In genomic region chr7:45898241-45898640, GRCh38 we compare ENCODE assay signal across 27 cellular contexts. TPM values are rescaled to one million over a fixed set of nuclear protein-coding genes. Genes with fewer than 3 reads are reported as not detected.
"Had no signal": no experiment of that assay in that cellular context is flagged by ENCODE, and none has a peak within 500 bp of the region (broad histone marks: within the 10 kb centered on the region; RNA-seq: fewer than 3 reads in every experiment).

No MANE protein-coding gene starts in this region.

- DNase-seq: activated CD4-positive, alpha-beta T cell treated with anti-CD3 and anti-CD28 coated beads for 48 hours; activated CD4-positive, alpha-beta T cell treated with anti-CD3 and anti-CD28 coated beads, Interleukin-2, amount 50 U/mL, for 4 hours; activated CD8-positive, alpha-beta T cell treated with anti-CD3 and anti-CD28 coated beads, Interleukin-2, amount 10 ng/mL, durations not matched to agents 7 days and 5 days; activated effector memory CD4-positive, alpha-beta T cell treated with Interleukin-2 at 50 U/mL for 16 hours; activated naive CD4-positive, alpha-beta T cell; activated T-cell treated with anti-CD3 and anti-CD28 coated beads, Interleukin-2, amount 50 U/mL, for 24 hours; amygdala; NCI-H1092; NCI-H1417; NCI-H1930; NCI-H2171 treated with DMSO at 0.1 percent for 48 hours; NCI-H345; NCI-H510A; NCI-H526 treated with DMSO at 0.1 percent for 48 hours; NCI-H82; OCI-M1; RPMI8226; SJCRH30; SK-N-SH; T-helper 1 cell; WERI-Rb-1 had no signal

- H3K27ac ChIP-seq: SJCRH30, WERI-Rb-1 had no signal

- H3K36me3 ChIP-seq: SJCRH30, WERI-Rb-1 had no signal

- H3K4me1 ChIP-seq: SJCRH30 had no signal

- H3K9ac ChIP-seq: SK-N-SH had no signal

- H3K9me2 ChIP-seq: SK-N-SH had no signal

- H3K4me2 ChIP-seq: SK-N-SH had no signal

- H3K4me3 ChIP-seq: SJCRH30 had no signal

- H3K9me3 ChIP-seq: SJCRH30 had no signal

- H3K27me3 ChIP-seq: SJCRH30 had no signal

- ATAC-seq: activated CD8-positive, alpha-beta T cell treated with anti-CD3 and anti-CD28 coated beads, Interleukin-2, amount 10 ng/mL, durations not matched to agents 7 days and 5 days; Panc1; Right ventricle myocardium inferior had no signal

RNA-seq across cellular contexts. Expression of gene IGFBP1, which starts 10.0 kb away (rescaled TPM):
- total RNA-seq: activated CD8-positive, alpha-beta T cell treated with anti-CD3 and anti-CD28 coated beads, Interleukin-2, amount 10 ng/mL, durations not matched to agents 7 days and 5 days; activated T-helper 1 cell treated with anti-CD3 and anti-CD28 coated beads, Interleukin-12 subunit alpha, Interleukin-12 subunit beta, Interleukin-2, Interleukin-4 antibody, amounts not matched to agents 30 ng/mL and 10 ng/mL and 1 ng/mL, durations not matched to agents 14 hours and 24 hours and 36 hours; astrocyte; MCF 10A; Right ventricle myocardium inferior; SJCRH30; T-helper 2 cell treated with Interferon-gamma antibody and Interleukin-4, amounts not matched to agents 100 ng/mL and 5 ng/mL, for 36 hours had no signal
- polyA plus RNA-seq: SK-N-SH had no signal

RNA-seq across cellular contexts. Expression of gene IGFBP3, which starts 22.8 kb away (rescaled TPM):
- total RNA-seq: SJCRH30 had no signal

RNA-seq across cellular contexts. Expression of gene CCDC201, which starts 25.4 kb away (rescaled TPM):
- total RNA-seq: activated CD8-positive, alpha-beta T cell treated with anti-CD3 and anti-CD28 coated beads, Interleukin-2, amount 10 ng/mL, durations not matched to agents 7 days and 5 days; activated T-helper 1 cell treated with anti-CD3 and anti-CD28 coated beads, Interleukin-12 subunit alpha, Interleukin-12 subunit beta, Interleukin-2, Interleukin-4 antibody, amounts not matched to agents 30 ng/mL and 10 ng/mL and 1 ng/mL, durations not matched to agents 14 hours and 24 hours and 36 hours; astrocyte; MCF 10A; Right ventricle myocardium inferior; SJCRH30; T-helper 2 cell treated with Interferon-gamma antibody and Interleukin-4, amounts not matched to agents 100 ng/mL and 5 ng/mL, for 36 hours had no signal
- polyA plus RNA-seq: SK-N-SH had no signal
